ENCODE assay signal across 10 cellular contexts in the genomic region with DNA sequence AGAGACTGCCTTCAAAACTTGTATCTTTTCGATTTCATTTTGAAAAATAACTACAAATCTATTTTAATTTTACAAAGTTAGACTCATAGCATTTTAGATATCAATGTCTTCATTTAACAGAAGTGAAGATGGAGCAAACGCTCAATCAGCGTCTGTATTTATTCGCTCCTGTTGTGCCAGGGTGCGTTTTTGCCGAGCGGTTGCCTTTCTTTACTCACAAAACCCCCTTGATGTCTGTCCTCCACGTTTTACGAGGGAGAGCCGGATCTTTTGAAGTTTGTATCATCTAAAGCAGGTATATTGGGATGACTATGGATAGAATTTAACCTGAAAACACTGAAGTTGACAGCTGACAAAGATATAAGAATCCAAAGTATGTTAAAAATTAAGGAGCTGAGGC. TPM values are rescaled to one million over a fixed set of nuclear protein-coding genes. Genes with fewer than 3 reads are reported as not detected.
DNase-seq lines count a peak whose midpoint lies in the region; ATAC-seq, FAIRE-seq and TF ChIP-seq lines count a peak whose summit lies in the region.
"Had no signal": no experiment of that assay in that cellular context is flagged by ENCODE, and none has a peak within 500 bp of the region (broad histone marks: within the 10 kb centered on the region; RNA-seq: fewer than 3 reads in every experiment).

No MANE protein-coding gene starts in this region.

- H3K36me3 ChIP-seq in left ventricle myocardium inferior (peaks cover 28% of the 10 kb centered on the region), urinary bladder (ENCODE audit: insufficient read depth) (no peaks in the 10 kb centered on the region)

- peaks cover 61% of the 10 kb centered on the region for H3K4me1 Mint-ChIP-seq in activated naive CD8-positive, alpha-beta T cell treated with anti-CD3 and anti-CD28 coated beads, Interleukin-2, amount 50 U/mL, for 24 hours
- H3K4me1 Mint-ChIP-seq in memory B cell: peaks cover 43% of the 10 kb centered on the region

- no peaks in the 10 kb centered on the region for H3K9me3 ChIP-seq in left ventricle myocardium inferior (replicated peaks)

- DNase-seq in left ventricle myocardium inferior (no peak), Right ventricle myocardium inferior (ENCODE audit: missing footprints) (no peak), memory B cell (ENCODE audit: low spot score in 2 of 2) (no peak), GM12891 (ENCODE audit: insufficient read length, low spot score) (no peak), NCI-H226 (no peak), activated gamma-delta T cell (lab: John Stamatoyannopoulos, UW) (no peak)
- DNase-seq in activated naive CD8-positive, alpha-beta T cell treated with anti-CD3 and anti-CD28 coated beads, Interleukin-2, amount 50 U/mL, for 24 hours: no peak
- DNase-seq: NCI-H1092 treated with DMSO at 0.1 percent for 48 hours had no signal

- TF ChIP-seq CTCF in left ventricle myocardium inferior (IDR thresholded peaks at IDR 0.05; ENCODE audit: borderline replicate concordance): no peak

- H3K27me3 ChIP-seq in left ventricle myocardium inferior (ENCODE audit: low read depth): no peaks in the 10 kb centered on the region

- intact Hi-C loops in left ventricle myocardium inferior (cut with micrococcal nuclease): no loop called here
- intact Hi-C loops in Right ventricle myocardium inferior (cut with DNase I): no loop called here

- no peak overlapping the region for H3K27ac ChIP-seq in left ventricle myocardium inferior (replicated peaks)
- H3K27ac ChIP-seq in urinary bladder (ENCODE audit: low read depth): no peak overlapping the region

- ATAC-seq in Right ventricle myocardium inferior: no peak
- ATAC-seq in activated naive CD8-positive, alpha-beta T cell treated with anti-CD3 and anti-CD28 coated beads, Interleukin-2, amount 50 U/mL, for 24 hours: no peak
- ATAC-seq in memory B cell (ENCODE audit: low read depth): peak; percentile 6

- peak overlapping the region; percentile 94 for H3K4me3 Mint-ChIP-seq in activated naive CD8-positive, alpha-beta T cell treated with anti-CD3 and anti-CD28 coated beads, Interleukin-2, amount 50 U/mL, for 24 hours
- peak overlapping the region; percentile 96 for H3K4me3 Mint-ChIP-seq in memory B cell

- H3K4me3 ChIP-seq in left ventricle myocardium inferior (peak overlapping the region; percentile 71), urinary bladder (ENCODE audit: low read depth, low read length) (peak overlapping the region; percentile 56)

- no peak; the same call in 1 of the 2 replicates for TF ChIP-seq POLR2A in GM12891 (IDR thresholded peaks at IDR 0.05; ENCODE audit: low read depth, low read length)

- H3K4me1 ChIP-seq in left ventricle myocardium inferior: peaks cover 6% of the 10 kb centered on the region
- H3K4me1 ChIP-seq in urinary bladder (ENCODE audit: insufficient read depth): no peaks in the 10 kb centered on the region

- H3K9me3 Mint-ChIP-seq in activated naive CD8-positive, alpha-beta T cell treated with anti-CD3 and anti-CD28 coated beads, Interleukin-2, amount 50 U/mL, for 24 hours: no peaks in the 10 kb centered on the region
- no peaks in the 10 kb centered on the region for H3K9me3 Mint-ChIP-seq in memory B cell

- FAIRE-seq in GM12891 (lab: Jason Lieb, UNC): no peak
- FAIRE-seq: islet of Langerhans had no signal

- WGBS in urinary bladder: 69% methylated on average over 10 of the region's 10 CpGs

- H3K27me3 Mint-ChIP-seq in activated naive CD8-positive, alpha-beta T cell treated with anti-CD3 and anti-CD28 coated beads, Interleukin-2, amount 50 U/mL, for 24 hours: no peaks in the 10 kb centered on the region
- H3K27me3 Mint-ChIP-seq in memory B cell: no peaks in the 10 kb centered on the region

- peaks cover 66% of the 10 kb centered on the region for H3K36me3 Mint-ChIP-seq in activated naive CD8-positive, alpha-beta T cell treated with anti-CD3 and anti-CD28 coated beads, Interleukin-2, amount 50 U/mL, for 24 hours (ENCODE audit: low read depth)
- H3K36me3 Mint-ChIP-seq in memory B cell: peaks cover 1% of the 10 kb centered on the region

- H3K27ac Mint-ChIP-seq in activated naive CD8-positive, alpha-beta T cell treated with anti-CD3 and anti-CD28 coated beads, Interleukin-2, amount 50 U/mL, for 24 hours: peak overlapping the region; percentile 96
- H3K27ac Mint-ChIP-seq in memory B cell: peak overlapping the region; percentile 87

TF ChIP-seq in GM12891, 5 proteins besides CTCF, POLR2A, EP300 and RAD21:
- no peak for TF ChIP-seq TAF1 (IDR thresholded peaks at IDR 0.05; ENCODE audit: low read depth, low read length)
- no peak for TF ChIP-seq PAX5 (IDR thresholded peaks at IDR 0.05; ENCODE audit: insufficient read depth, low read length, severe bottlenecking)
- TF ChIP-seq POLR2AphosphoS5 (IDR thresholded peaks at IDR 0.05; ENCODE audit: low read depth, low read length): no peak
- TF ChIP-seq POU2F2 (IDR thresholded peaks at IDR 0.05; ENCODE audit: low read depth, low read length): no peak
- TF ChIP-seq SPI1 (IDR thresholded peaks at IDR 0.05; ENCODE audit: low read depth, low read length): no peak

RNA-seq across cellular contexts. Expression of gene MRPL39, which starts 44.6 kb away (rescaled TPM):
- total RNA-seq in left ventricle myocardium inferior (49.9 TPM), Right ventricle myocardium inferior (59.4 TPM), urinary bladder (34.7 TPM)
- 28.2 TPM for polyA plus RNA-seq in urinary bladder
- polyA plus RNA-seq in GM12891 (2012; ENCODE audit: low read depth, missing spikeins): 56.0 TPM
